Comparison of ENCODE assay signal across 8 cellular contexts in genomic region chr2:152694161-152694661, GRCh38. TPM values are rescaled to one million over a fixed set of nuclear protein-coding genes. Genes with fewer than 3 reads are reported as not detected.
DNase-seq lines count a peak whose midpoint lies in the region; ATAC-seq, FAIRE-seq and TF ChIP-seq lines count a peak whose summit lies in the region.

No MANE protein-coding gene starts in this region.

- DNase-seq in A549 (ENCODE audit: low read depth in 1 of 2, low spot score in 1 of 2), result peak; percentile 4 to 12
- DNase-seq in activated naive CD4-positive, alpha-beta T cell treated with anti-CD3 and anti-CD28 coated beads for 36 hours, result peak; percentile 56
- DNase-seq in left colon, result no peak
- DNase-seq in suprapubic skin (ENCODE audit: low spot score in 2 of 2), result no peak
- DNase-seq in anterior cingulate cortex (lab: John Stamatoyannopoulos, UW), result no peak

- no peaks in the 10 kb centered on the region for H3K27me3 Mint-ChIP-seq in activated naive CD4-positive, alpha-beta T cell treated with anti-CD3 and anti-CD28 coated beads for 36 hours (ENCODE audit: low read depth)

- no peak for TF ChIP-seq RAD21 in A549 (conservative IDR thresholded peaks at IDR 0.05 in 1 of 2, IDR thresholded peaks at IDR 0.05 in 1 of 2)

- no peak for TF ChIP-seq EP300 in A549 (IDR thresholded peaks at IDR 0.05)
- no peak for TF ChIP-seq EP300 in suprapubic skin (IDR thresholded peaks at IDR 0.05)

- H3K9me3 ChIP-seq in A549 (no peaks in the 10 kb centered on the region), HUES6 (ENCODE audit: control insufficient read depth, insufficient read depth, low read depth, low read length) (no peaks in the 10 kb centered on the region), suprapubic skin (no peaks in the 10 kb centered on the region)

- CTCF ChIA-PET in A549 (lab: Yijun Ruan, JAX), result no interaction called here
- CTCF ChIA-PET in activated naive CD4-positive, alpha-beta T cell treated with anti-CD3 and anti-CD28 coated beads for 36 hours (lab: Charles Lee), result interaction anchor here (0.8 to 0.9 kb wide), 2 partner anchors 21 to 527 kb away, joined by 3 to 4 read pairs; no protein-coding TSS in a partner anchor

- peak overlapping the region; percentile 84 for H3K4me2 ChIP-seq in A549

- peak overlapping the region; percentile 86 for H3K27ac Mint-ChIP-seq in activated naive CD4-positive, alpha-beta T cell treated with anti-CD3 and anti-CD28 coated beads for 36 hours

- POLR2A ChIA-PET in A549 (lab: Yijun Ruan, JAX), result no interaction called here

- intact Hi-C loops in activated naive CD4-positive, alpha-beta T cell treated with anti-CD3 and anti-CD28 coated beads for 36 hours (cut with micrococcal nuclease), result loop anchor here (1.0 to 5.0 kb wide), 3 partner anchors 23 to 277 kb away; partner anchors contain the start of gene PRPF40A
- intact Hi-C loops in left colon (cut with DNase I, micrococcal nuclease), result no loop called here

- H3K4me3 ChIP-seq in A549 (peak overlapping the region; percentile 31), HUES6 (ENCODE audit: low read depth, low read length) (no peak overlapping the region), suprapubic skin (peak overlapping the region; percentile 3)

- H3K9me3 Mint-ChIP-seq in activated naive CD4-positive, alpha-beta T cell treated with anti-CD3 and anti-CD28 coated beads for 36 hours, result no peaks in the 10 kb centered on the region

- 24% methylated on average over 8 of the region's 8 CpGs for WGBS in A549 (ENCODE audit: missing lambda C conversion rate)
- 61% methylated on average over 8 of the region's 8 CpGs for WGBS in suprapubic skin

- H3K4me1 ChIP-seq in A549 (peaks cover 22% of the 10 kb centered on the region; the same call in 2 of the 3 replicates), HUES6 (ENCODE audit: control insufficient read depth, insufficient read depth, low read length) (no peaks in the 10 kb centered on the region), suprapubic skin (peaks cover 5% of the 10 kb centered on the region)

- H3K27ac ChIP-seq in A549 (peak overlapping the region; percentile 2 to 61; a peak in 4 of 6 replicates), HUES6 (ENCODE audit: low read depth, low read length) (peak overlapping the region; percentile 47; the same call in 1 of the 2 replicates), suprapubic skin (no peak overlapping the region)

- ATAC-seq in A549 (peak; percentile 51 to 77; a peak in 5 of 6 replicates), GM19328 (IDR thresholded peaks at IDR 0.05; ENCODE audit: unreplicated experiment) (peak; percentile 41), left colon (peak; percentile 79), GM21526 (IDR thresholded peaks at IDR 0.05; ENCODE audit: low FRiP score, unreplicated experiment) (no peak)

- peaks cover 12% of the 10 kb centered on the region for H3K36me3 Mint-ChIP-seq in activated naive CD4-positive, alpha-beta T cell treated with anti-CD3 and anti-CD28 coated beads for 36 hours (ENCODE audit: low read depth)

- H3K9ac ChIP-seq in HUES6 (ENCODE audit: low read length), result no peak overlapping the region

- TF ChIP-seq POLR2A in A549 (IDR thresholded peaks at IDR 0.05; ENCODE audit: low read length) (no peak), suprapubic skin (IDR thresholded peaks at IDR 0.05) (no peak)

- H3K4me3 Mint-ChIP-seq in activated naive CD4-positive, alpha-beta T cell treated with anti-CD3 and anti-CD28 coated beads for 36 hours, result peak overlapping the region; percentile 70

- no peaks in the 10 kb centered on the region for H3K27me3 ChIP-seq in HUES6 (ENCODE audit: control insufficient read depth, insufficient read depth, low read length)
- no peaks in the 10 kb centered on the region for H3K27me3 ChIP-seq in suprapubic skin

- peaks cover 34% of the 10 kb centered on the region for H3K4me1 Mint-ChIP-seq in activated naive CD4-positive, alpha-beta T cell treated with anti-CD3 and anti-CD28 coated beads for 36 hours (ENCODE audit: low read depth)

- FAIRE-seq in A549 (lab: Jason Lieb, UNC), result no peak

- no peak for TF ChIP-seq CTCF in A549 (IDR thresholded peaks at IDR 0.05)
- TF ChIP-seq CTCF in suprapubic skin (IDR thresholded peaks at IDR 0.05), result no peak

- peaks cover 44% of the 10 kb centered on the region for H3K36me3 ChIP-seq in HUES6 (ENCODE audit: control insufficient read depth, insufficient read depth, low read length)
- peaks cover 20% of the 10 kb centered on the region for H3K36me3 ChIP-seq in suprapubic skin

TF ChIP-seq in A549, 52 proteins besides CTCF, POLR2A, EP300 and RAD21:
- TF ChIP-seq FOSL2 (IDR thresholded peaks at IDR 0.05) (no peak), FOSL2 (CRISPR knock-in tag; IDR thresholded peaks at IDR 0.05) (no peak), ZFP36 (IDR thresholded peaks at IDR 0.05; ENCODE audit: borderline replicate concordance, partially characterized antibody) (no peak), HES2 (IDR thresholded peaks at IDR 0.05) (no peak), MAZ (IDR thresholded peaks at IDR 0.05; ENCODE audit: borderline replicate concordance, low read depth, low read length) (no peak), HOXA7 (CRISPR knock-in tag; IDR thresholded peaks at IDR 0.05) (no peak), BCL3 (IDR thresholded peaks at IDR 0.05) (no peak), POLR2AphosphoS2 (conservative IDR thresholded peaks at IDR 0.05; ENCODE audit: low read length) (no peak), CBX2 (IDR thresholded peaks at IDR 0.05; ENCODE audit: borderline replicate concordance, low read depth) (no peak), CEBPB (IDR thresholded peaks at IDR 0.05) (no peak), FOSB (CRISPR knock-in tag; IDR thresholded peaks at IDR 0.05) (no peak), CHD2 (IDR thresholded peaks at IDR 0.05; ENCODE audit: low read length, partially characterized antibody) (no peak)

RNA-seq across cellular contexts. Expression of gene PRPF40A, which starts 23.1 kb away (rescaled TPM):
- polyA plus RNA-seq in A549 (2011; rRNA removed) (184 and 186 TPM in 2 replicates), A549 (2017; fragmentation: RNase III; extraction: RNeasy Plus Mini Kit Qiagen cat#74134 plus additional on column Dnase treatment) (75.1 to 80.4 TPM (median 77.0 TPM) in 3 replicates)
- 73.6 and 74.5 TPM in 2 replicates for polyA plus RNA-seq in A549 (2012; cell fraction: cytosol; rRNA removed)
- polyA plus RNA-seq in A549 (2012; cell fraction: nucleus; rRNA removed), result 77.2 and 139 TPM in 2 replicates
- 424 and 529 TPM in 2 replicates for polyA minus RNA-seq in A549 (2011; rRNA and poly(A)+ RNA removed)
- 100 to 1,000 TPM; 123 to 128 TPM for total RNA-seq in activated naive CD4-positive, alpha-beta T cell treated with anti-CD3 and anti-CD28 coated beads for 36 hours
- total RNA-seq in left colon (10 to 100 TPM; 85.4 to 88.9 TPM), suprapubic skin (100 to 1,000 TPM in 1 of 4 donors, 10 to 100 TPM in 3; 66.4 to 109 (median 82.8) TPM)

RNA-seq across cellular contexts. Expression of gene ARL6IP6, which starts 24.2 kb away (rescaled TPM):
- 51.0 and 72.7 TPM in 2 replicates for polyA plus RNA-seq in A549 (2011; rRNA removed)
- 20.3 and 22.1 TPM in 2 replicates for polyA plus RNA-seq in A549 (2012; cell fraction: cytosol; rRNA removed)
- 14.9 and 29.3 TPM in 2 replicates for polyA plus RNA-seq in A549 (2012; cell fraction: nucleus; rRNA removed)
- polyA plus RNA-seq in A549 (2017; fragmentation: RNase III; extraction: RNeasy Plus Mini Kit Qiagen cat#74134 plus additional on column Dnase treatment), result 23.6 to 28.1 TPM (median 25.8 TPM) in 3 replicates
- polyA minus RNA-seq in A549 (2011; rRNA and poly(A)+ RNA removed), result 11.7 and 12.8 TPM in 2 replicates
- 10 to 100 TPM; 17.0 to 17.2 TPM for total RNA-seq in activated naive CD4-positive, alpha-beta T cell treated with anti-CD3 and anti-CD28 coated beads for 36 hours
- 10 to 100 TPM; 16.0 to 16.5 TPM for total RNA-seq in left colon
- 10 to 100 TPM; 18.6 to 43.9 (median 31.3) TPM for total RNA-seq in suprapubic skin

Comparison
In these comparisons a context has a peak if more than half of its experiments do, and no peak if none do; other contexts are left out.
1. DNase-seq: peak in A549 (2 of 2) and activated naive CD4-positive, alpha-beta T cell treated with anti-CD3 and anti-CD28 coated beads for 36 hours (single experiment); none in left colon (0 of 2), suprapubic skin (0 of 2) and anterior cingulate cortex (0 of 58).